ENCODE assay signal across 8 cellular contexts in genomic region chr22:31347251-31348008, GRCh38. TPM values are rescaled to one million over a fixed set of nuclear protein-coding genes. Genes with fewer than 3 reads are reported as not detected.
DNase-seq lines count a peak whose midpoint lies in the region; ATAC-seq and TF ChIP-seq lines count a peak whose summit lies in the region.

No MANE protein-coding gene starts in this region.

- H3K4me3 ChIP-seq in MG63, result peak overlapping the region; percentile 68
- peak overlapping the region; percentile 82 for H3K4me3 ChIP-seq in SU-DHL-6 (ENCODE audit: insufficient read depth, low read length, poor library complexity, severe bottlenecking)
- H3K4me3 ChIP-seq in adipocyte (ENCODE audit: low read length), result peak overlapping the region; percentile 76
- H3K4me3 ChIP-seq in parathyroid adenoma (ENCODE audit: low read depth, low read length), result peak overlapping the region; percentile 64

- H3K79me2 ChIP-seq in SU-DHL-6 (ENCODE audit: insufficient read depth, low read length), result peaks cover 29% of the 10 kb centered on the region
- peaks cover 2% of the 10 kb centered on the region for H3K79me2 ChIP-seq in parathyroid adenoma

- no peaks in the 10 kb centered on the region for H3K9me2 ChIP-seq in SU-DHL-6 (replicated peaks; ENCODE audit: insufficient read depth, low read length)

- peaks cover 23% of the 10 kb centered on the region for H3K36me3 ChIP-seq in MG63
- no peaks in the 10 kb centered on the region for H3K36me3 ChIP-seq in SU-DHL-6 (ENCODE audit: low read length)
- H3K36me3 ChIP-seq in adipocyte (ENCODE audit: control insufficient read depth, insufficient read depth, low read length, severe bottlenecking), result peaks cover 3% of the 10 kb centered on the region
- no peaks in the 10 kb centered on the region for H3K36me3 ChIP-seq in parathyroid adenoma (ENCODE audit: control insufficient read depth, insufficient read depth, low read length)

- no peaks in the 10 kb centered on the region for H4K20me1 ChIP-seq in SU-DHL-6 (ENCODE audit: low read depth, low read length)

- DNase-seq in GM03348 (ENCODE audit: low spot score) (peak; percentile 75), MG63 (peak; percentile 70), adipocyte (ENCODE audit: low read depth) (peak; percentile 84), cardiac septum (ENCODE audit: low spot score) (peak; percentile 80), ureter (ENCODE audit: low spot score) (peak; percentile 77)

- H2AFZ ChIP-seq in SU-DHL-6 (ENCODE audit: low read depth, low read length, severe bottlenecking), result peak overlapping the region; percentile 81
- H2AFZ ChIP-seq in parathyroid adenoma, result peak overlapping the region; percentile 83

- H3K9me3 ChIP-seq in MG63 (no peaks in the 10 kb centered on the region), SU-DHL-6 (ENCODE audit: insufficient read depth, low read length) (no peaks in the 10 kb centered on the region), adipocyte (ENCODE audit: control insufficient read depth, low read length) (no peaks in the 10 kb centered on the region), parathyroid adenoma (ENCODE audit: control insufficient read depth, low read length) (no peaks in the 10 kb centered on the region)

- peaks cover 28% of the 10 kb centered on the region for H3K4me1 ChIP-seq in adipocyte (ENCODE audit: control insufficient read depth, insufficient read depth, low read length)
- peaks cover 20% of the 10 kb centered on the region for H3K4me1 ChIP-seq in parathyroid adenoma

- H3K4me2 ChIP-seq in SU-DHL-6 (ENCODE audit: low read depth, low read length, poor library complexity, severe bottlenecking), result peak overlapping the region; percentile 98
- peak overlapping the region; percentile 91 for H3K4me2 ChIP-seq in parathyroid adenoma (ENCODE audit: low read length)

- peak overlapping the region; percentile 66 for H3K27ac ChIP-seq in SU-DHL-6 (ENCODE audit: low read depth, low read length)
- peak overlapping the region; percentile 87 for H3K27ac ChIP-seq in parathyroid adenoma

- TF ChIP-seq CTCF in SU-DHL-6 (IDR thresholded peaks at IDR 0.05; ENCODE audit: insufficient read depth, low read length, poor library complexity, severe bottlenecking) (no peak), parathyroid adenoma (IDR thresholded peaks at IDR 0.05) (no peak)

- H3F3A ChIP-seq in SU-DHL-6 (ENCODE audit: insufficient read depth), result peaks cover 32% of the 10 kb centered on the region

- peak overlapping the region; percentile 94 for H3K9ac ChIP-seq in SU-DHL-6 (ENCODE audit: low read length)
- peak overlapping the region; percentile 85 for H3K9ac ChIP-seq in adipocyte (ENCODE audit: low read length)
- no peak overlapping the region for H3K9ac ChIP-seq in parathyroid adenoma

- H3K27me3 ChIP-seq in MG63 (no peaks in the 10 kb centered on the region), SU-DHL-6 (ENCODE audit: low read length) (no peaks in the 10 kb centered on the region), adipocyte (replicated peaks; ENCODE audit: control insufficient read depth, insufficient read depth, low read length) (peaks cover 4% of the 10 kb centered on the region), parathyroid adenoma (ENCODE audit: control insufficient read depth, insufficient read depth, low read length) (no peaks in the 10 kb centered on the region)

- ATAC-seq in HG02571 (IDR thresholded peaks at IDR 0.05; ENCODE audit: unreplicated experiment), result no peak

- intact Hi-C loops in cardiac septum (cut with DNase I), result loop anchor here (1.0 to 10.0 kb wide), 4 partner anchors 52 to 287 kb away; partner anchors contain the start of genes DRG1 and SFI1

RNA-seq across cellular contexts. Expression of gene PATZ1, which starts 1.3 kb away (rescaled TPM):
- 9.0 and 14.6 TPM in 2 replicates for total RNA-seq in MG63 (2014; rRNA removed; shearing (Covaris generic); ENCODE audit: low replicate concordance)
- total RNA-seq in cardiac septum (11.9 TPM), ureter (58.5 TPM)

RNA-seq across cellular contexts. Expression of gene DRG1, which starts 52.0 kb away (rescaled TPM):
- total RNA-seq in MG63 (2014; rRNA removed; shearing (Covaris generic); ENCODE audit: low replicate concordance), result 51.7 and 83.5 TPM in 2 replicates
- total RNA-seq in cardiac septum, result 48.3 TPM
- 50.9 TPM for total RNA-seq in ureter

RNA-seq across cellular contexts. Expression of gene PIK3IP1, which starts 55.1 kb away (rescaled TPM):
- 0.17 and 3.7 TPM in 2 replicates for total RNA-seq in MG63 (2014; rRNA removed; shearing (Covaris generic); ENCODE audit: low replicate concordance)
- 10.5 TPM for total RNA-seq in cardiac septum
- 57.8 TPM for total RNA-seq in ureter
